18 cellular contexts compared by ENCODE assay signal in genomic region chr16:12818331-12818730, GRCh38. TPM values are rescaled to one million over a fixed set of nuclear protein-coding genes. Genes with fewer than 3 reads are reported as not detected.
A peak's percentile ranks its signal among the peaks of the same experiment; 100 is the strongest.
DNase-seq lines count a peak whose midpoint lies in the region; ATAC-seq, FAIRE-seq and TF ChIP-seq lines count a peak whose summit lies in the region.
"Had no signal": no experiment of that assay in that cellular context is flagged by ENCODE, and none has a peak within 500 bp of the region (broad histone marks: within the 10 kb centered on the region; RNA-seq: fewer than 3 reads in every experiment).

No MANE protein-coding gene starts in this region.

- in situ Hi-C loops in GM12878 (cut with MboI), result loop anchor here (5.0 to 10.0 kb wide), 2 partner anchors 246 to 724 kb away; no protein-coding TSS in a partner anchor

- no peak for DNase-seq in stimulated activated naive CD8-positive, alpha-beta T cell treated with anti-CD3 and anti-CD28 coated beads, Interleukin-15, amount 100 ng/mL, for 72 hours
- DNase-seq in CD1c-positive myeloid dendritic cell (ENCODE audit: extremely low spot score) (peak; percentile 78), GM12878 (ENCODE audit: low read depth, low spot score) (no peak), adrenal gland (no peak), dorsolateral prefrontal cortex (no peak)
- DNase-seq: Calu3; CD4-positive, alpha-beta memory T cell; COR-L47; DMS53; DND-41; H9 had no signal

- no peak overlapping the region for H3K4me3 Mint-ChIP-seq in stimulated activated naive CD8-positive, alpha-beta T cell treated with anti-CD3 and anti-CD28 coated beads, Interleukin-15, Interleukin-2, amounts not matched to agents 100 ng/mL and 50 ng/mL, for 24 hours
- no peak overlapping the region for H3K4me3 Mint-ChIP-seq in stimulated activated naive CD8-positive, alpha-beta T cell treated with anti-CD3 and anti-CD28 coated beads, Interleukin-15, amount 100 ng/mL, for 72 hours
- H3K4me3 Mint-ChIP-seq: CD4-positive, alpha-beta memory T cell; GM23338; H9 had no signal

- WGBS in GM12878 (ENCODE audit: insufficient coverage, insufficient replicate concordance, low lambda C conversion rate, missing lambda C conversion rate), result 97% methylated on average over 4 of the region's 4 CpGs
- 74 to 86% (median 78%) methylated on average over 4 of the region's 4 CpGs for WGBS in adrenal gland, 4 donors

- ATAC-seq in stimulated activated naive CD8-positive, alpha-beta T cell treated with anti-CD3 and anti-CD28 coated beads, Interleukin-15, amount 100 ng/mL, for 72 hours, result no peak
- ATAC-seq in GM12878 (peak; percentile 46), GM18909 (IDR thresholded peaks at IDR 0.05; ENCODE audit: poor library complexity, unreplicated experiment) (no peak)
- ATAC-seq: GM23338, HCT116 had no signal

- peak overlapping the region; percentile 32 for H3K27ac Mint-ChIP-seq in stimulated activated naive CD8-positive, alpha-beta T cell treated with anti-CD3 and anti-CD28 coated beads, Interleukin-15, Interleukin-2, amounts not matched to agents 100 ng/mL and 50 ng/mL, for 24 hours
- H3K27ac Mint-ChIP-seq in stimulated activated naive CD8-positive, alpha-beta T cell treated with anti-CD3 and anti-CD28 coated beads, Interleukin-15, amount 100 ng/mL, for 72 hours, result no peak overlapping the region
- H3K27ac Mint-ChIP-seq: CD4-positive, alpha-beta memory T cell; GM23338 had no signal

- no TSS peak for BruUV-seq in GM12878 (replicated peaks; lab: Mats Ljungman, UMichigan)

- SMC1A ChIA-PET in GM12878 (lab: Charles Lee; ENCODE audit: uncharacterized antibody, unreplicated experiment), result interaction anchor here (1.2 to 2.8 kb wide), 3 partner anchors 41 to 245 kb away, joined by 3 to 11 read pairs (median 3); no protein-coding TSS in a partner anchor

- CTCF ChIA-PET in GM12878 (lab: Yijun Ruan, JAX), result interaction anchor here (0.6 to 2.7 kb wide), 5 partner anchors 13 to 282 kb away, joined by 3 to 9 read pairs (median 6); partner anchors contain the start of gene CPPED1

- TF ChIP-seq RAD21 in GM12878 (IDR thresholded peaks at IDR 0.05; ENCODE audit: insufficient read depth, low read depth, low read length), result no peak

- H3K4me1 Mint-ChIP-seq in stimulated activated naive CD8-positive, alpha-beta T cell treated with anti-CD3 and anti-CD28 coated beads, Interleukin-15, Interleukin-2, amounts not matched to agents 100 ng/mL and 50 ng/mL, for 24 hours (ENCODE audit: low read depth), result peaks cover 12% of the 10 kb centered on the region
- peaks cover 18% of the 10 kb centered on the region for H3K4me1 Mint-ChIP-seq in stimulated activated naive CD8-positive, alpha-beta T cell treated with anti-CD3 and anti-CD28 coated beads, Interleukin-15, amount 100 ng/mL, for 72 hours

- no peaks in the 10 kb centered on the region; the same call in 2 of the 3 replicates for H3K9me3 ChIP-seq in GM12878 (replicated peaks; ENCODE audit: control insufficient read depth, insufficient read depth, low read length)
- H3K9me3 ChIP-seq in neutrophil, result no peaks in the 10 kb centered on the region
- no peaks in the 10 kb centered on the region for H3K9me3 ChIP-seq in adrenal gland (replicated peaks in 1 of 3)

- RAD21 ChIA-PET in GM12878 (lab: Charles Lee; ENCODE audit: unreplicated experiment), result interaction anchor here (1.1 to 2.0 kb wide), 3 partner anchors 16 to 174 kb away, joined by 5 to 6 read pairs (median 5); no protein-coding TSS in a partner anchor

- H3K36me3 ChIP-seq in GM12878 (ENCODE audit: control insufficient read depth in 2 of 2, insufficient read depth in 2 of 2, low read length in 1 of 2) (no peaks in the 10 kb centered on the region), neutrophil (no peaks in the 10 kb centered on the region), adrenal gland (replicated peaks in 1 of 2) (no peaks in the 10 kb centered on the region)

- TF ChIP-seq CTCF in GM12878 (IDR thresholded peaks at IDR 0.05 in 2 of 3, conservative IDR thresholded peaks at IDR 0.05 in 1 of 3; ENCODE audit: control insufficient read depth in 2 of 3, extremely low read depth in 1 of 3, insufficient read depth in 1 of 3, low read depth in 3 of 3, low read length in 3 of 3) (no peak), neutrophil (IDR thresholded peaks at IDR 0.05) (no peak), adrenal gland (IDR thresholded peaks at IDR 0.05) (no peak), dorsolateral prefrontal cortex (IDR thresholded peaks at IDR 0.05 in 54 of 56, conservative IDR thresholded peaks at IDR 0.05 in 2 of 56; ENCODE audit: low read depth in 1 of 56, partially characterized antibody in 56 of 56) (no peak)

- H3K27me3 ChIP-seq in GM12878 (replicated peaks in 1 of 2; ENCODE audit: control insufficient read depth in 2 of 2, insufficient read depth in 2 of 2, low read length in 1 of 2) (no peaks in the 10 kb centered on the region), neutrophil (peaks cover 10% of the 10 kb centered on the region), adrenal gland (no peaks in the 10 kb centered on the region), dorsolateral prefrontal cortex (no peaks in the 10 kb centered on the region)

- no peak overlapping the region for H2AFZ ChIP-seq in GM12878 (ENCODE audit: control insufficient read depth, low read depth, low read length)
- H2AFZ ChIP-seq: GM23338 had no signal

- no peaks in the 10 kb centered on the region for H4K20me1 ChIP-seq in GM12878 (ENCODE audit: control insufficient read depth, insufficient read depth)

- H3K27ac ChIP-seq in GM12878 (ENCODE audit: control insufficient read depth, insufficient read depth) (no peak overlapping the region), neutrophil (peak overlapping the region; percentile 94), adrenal gland (no peak overlapping the region), dorsolateral prefrontal cortex (no peak overlapping the region)
- H3K27ac ChIP-seq: C4-2B had no signal

- no peak for FAIRE-seq in GM12878 (lab: Jason Lieb, UNC)
- FAIRE-seq: G401.6 had no signal

- no peak overlapping the region for H3K4me2 ChIP-seq in GM12878 (ENCODE audit: control insufficient read depth, insufficient read depth)
- H3K4me2 ChIP-seq: GM23338 had no signal

- no peaks in the 10 kb centered on the region for H3K79me2 ChIP-seq in GM12878 (ENCODE audit: control insufficient read depth, insufficient read depth, low read length)

- no peaks in the 10 kb centered on the region for H3K9me3 Mint-ChIP-seq in stimulated activated naive CD8-positive, alpha-beta T cell treated with anti-CD3 and anti-CD28 coated beads, Interleukin-15, Interleukin-2, amounts not matched to agents 100 ng/mL and 50 ng/mL, for 24 hours
- peaks cover 0 to 6% of the 10 kb centered on the region in 2 donors for H3K9me3 Mint-ChIP-seq in stimulated activated naive CD8-positive, alpha-beta T cell treated with anti-CD3 and anti-CD28 coated beads, Interleukin-15, amount 100 ng/mL, for 72 hours
- H3K9me3 Mint-ChIP-seq: GM23338, H9 had no signal

- intact Hi-C loops in GM12878 (cut with micrococcal nuclease; ENCODE audit: unreplicated experiment), result loop anchor here (5.0 kb wide), 4 partner anchors 66 to 361 kb away; no protein-coding TSS in a partner anchor
- intact Hi-C loops in adrenal gland (cut with DNase I), result loop anchor here (5.0 to 10.0 kb wide), 2 partner anchors 241 to 364 kb away; no protein-coding TSS in a partner anchor
- intact Hi-C loops in dorsolateral prefrontal cortex (cut with DNase I), result loop anchor here (5.0 to 10.0 kb wide), 4 partner anchors 246 to 724 kb away; no protein-coding TSS in a partner anchor

- H3K4me1 ChIP-seq in GM12878 (ENCODE audit: control insufficient read depth, insufficient read depth, low read length), result no peaks in the 10 kb centered on the region
- peaks cover 48 to 57% of the 10 kb centered on the region in 2 experiments for H3K4me1 ChIP-seq in neutrophil (ENCODE audit: control insufficient read depth in 1 of 2, insufficient read depth in 1 of 2, low read depth in 1 of 2, low read length in 1 of 2)
- no peaks in the 10 kb centered on the region for H3K4me1 ChIP-seq in adrenal gland (replicated peaks in 1 of 2)

- no peak overlapping the region for H3K9ac ChIP-seq in GM12878 (ENCODE audit: control insufficient read depth, insufficient read depth, low read length)

- TF ChIP-seq EP300 in GM12878 (IDR thresholded peaks at IDR 0.05; ENCODE audit: borderline replicate concordance in 1 of 2, control insufficient read depth in 1 of 2, low read depth in 2 of 2, low read length in 2 of 2), result no peak

- no peaks in the 10 kb centered on the region for H3K36me3 Mint-ChIP-seq in stimulated activated naive CD8-positive, alpha-beta T cell treated with anti-CD3 and anti-CD28 coated beads, Interleukin-15, Interleukin-2, amounts not matched to agents 100 ng/mL and 50 ng/mL, for 24 hours (ENCODE audit: low read depth)
- H3K36me3 Mint-ChIP-seq: CD4-positive, alpha-beta memory T cell had no signal

- TF ChIP-seq POLR2A in GM12878 (IDR thresholded peaks at IDR 0.05; ENCODE audit: low read depth, low read length) (no peak), adrenal gland (IDR thresholded peaks at IDR 0.05) (no peak)

- peaks cover 4% of the 10 kb centered on the region for H3K27me3 Mint-ChIP-seq in stimulated activated naive CD8-positive, alpha-beta T cell treated with anti-CD3 and anti-CD28 coated beads, Interleukin-15, Interleukin-2, amounts not matched to agents 100 ng/mL and 50 ng/mL, for 24 hours
- H3K27me3 Mint-ChIP-seq in stimulated activated naive CD8-positive, alpha-beta T cell treated with anti-CD3 and anti-CD28 coated beads, Interleukin-15, amount 100 ng/mL, for 72 hours, result peaks cover 15% of the 10 kb centered on the region

- H3K4me3 ChIP-seq in GM12878, result no peak overlapping the region
- H3K4me3 ChIP-seq in neutrophil (ENCODE audit: low read depth in 1 of 2, low read length in 1 of 2), result peak overlapping the region in 1 of 2 experiments; percentile 1
- H3K4me3 ChIP-seq in adrenal gland, result no peak overlapping the region
- H3K4me3 ChIP-seq in dorsolateral prefrontal cortex, result no peak overlapping the region
- H3K4me3 ChIP-seq: GM23338 had no signal

- POLR2A ChIA-PET in GM12878 (lab: Charles Lee), result no interaction called here

RNA-seq across cellular contexts. Expression of gene CPPED1, which starts 14.6 kb away (rescaled TPM):
- 14.3 and 22.2 TPM in 2 replicates for total RNA-seq in GM12878 (2013; cell fraction: nucleolus; rRNA removed)
- total RNA-seq in GM12878 (2014; rRNA removed) (7.1 and 8.2 TPM in 2 replicates), GM12878 (2014; rRNA removed; fragmentation: Illumina TruSeq; extraction: Trizol) (18.1 and 18.2 TPM in 2 replicates), GM12878 (2021) (20.2 and 22.0 TPM in 2 replicates), adrenal gland (10 to 100 TPM in 7 of 8 donors, 1 to 10 TPM in 1; 8.1 to 29.6 (median 15.6) TPM), dorsolateral prefrontal cortex (10 to 100 TPM in 115 of 120 experiments, 1 to 10 TPM in 5; 8.3 to 42.3 (median 17.7) TPM)
- 2.5 TPM for polyA plus RNA-seq in GM12878 (2011; ENCODE audit: low read depth)
- polyA plus RNA-seq in GM12878 (2011; rRNA removed) (12.6 and 16.1 TPM in 2 replicates), GM12878 (2014; fragmentation: Illumina TruSeq; extraction: Trizol) (23.4 and 24.8 TPM in 2 replicates), GM12878 (2014; fragmentation: Nextera tagmentation; extraction: Ambion mirVana) (10 to 100 TPM; 11.4 to 12.3 TPM), GM12878 (2014; rRNA removed) (13.2 and 13.8 TPM in 2 replicates), GM12878 (2016; fragmentation: Nextera tagmentation; extraction: Ambion mirVana) (10 to 100 TPM; 36.5 to 39.0 TPM), adrenal gland (10 to 100 TPM in 1 of 3 donors, 1 to 10 TPM in 2; 8.8 to 38.1 (median 9.0) TPM)
- polyA plus RNA-seq in GM12878 (2011; cell fraction: cytosol; rRNA removed), result 8.2 and 8.7 TPM in 2 replicates
- polyA plus RNA-seq in GM12878 (2011; cell fraction: nucleus; rRNA removed), result 4.7 and 9.3 TPM in 2 replicates
- polyA plus RNA-seq in GM12878 (2012), result 5.1 and 5.7 TPM in 2 replicates
- polyA minus RNA-seq in GM12878 (2011; rRNA and poly(A)+ RNA removed), result 8.2 and 10.5 TPM in 2 replicates
- 3.0 and 3.2 TPM in 2 replicates for polyA minus RNA-seq in GM12878 (2011; cell fraction: cytosol; rRNA and poly(A)+ RNA removed)
- 4.1 and 9.8 TPM in 2 replicates for polyA minus RNA-seq in GM12878 (2011; cell fraction: nucleus; rRNA and poly(A)+ RNA removed)
- total RNA-seq: Calu3 had no signal
